ENCODE assay signal across 13 cellular contexts in genomic region chr9:126482361-126483044, GRCh38.
A peak's percentile ranks its signal among the peaks of the same experiment; 100 is the strongest.
DNase-seq lines count a peak whose midpoint lies in the region.
"Had no signal": no experiment of that assay in that cellular context is flagged by ENCODE, and none has a peak within 500 bp of the region (broad histone marks: within the 10 kb centered on the region; RNA-seq: fewer than 3 reads in every experiment).

No MANE protein-coding gene starts in this region.

- H3K27me3 ChIP-seq in ectodermal cell (ENCODE audit: control insufficient read depth, insufficient read depth, low read length, poor library complexity, severe bottlenecking): no peaks in the 10 kb centered on the region

- 50 to 53% methylated on average over 45 of the region's 45 CpGs for WGBS in ectodermal cell, 2 experiments

- H3K4me1 ChIP-seq in ectodermal cell (ENCODE audit: control insufficient read depth, insufficient read depth, low read length): peaks cover 15% of the 10 kb centered on the region

- H3K9me3 ChIP-seq in ectodermal cell (ENCODE audit: control insufficient read depth, low read length): no peaks in the 10 kb centered on the region

- peak overlapping the region; percentile 12 for H3K4me3 ChIP-seq in ectodermal cell (ENCODE audit: insufficient read depth, low read depth, low read length)

- H3K36me3 ChIP-seq in ectodermal cell (ENCODE audit: control insufficient read depth, insufficient read depth, low read length): no peaks in the 10 kb centered on the region

- DNase-seq in M059J (ENCODE audit: low read depth) (peak; percentile 38), left kidney (ENCODE audit: low read depth, low spot score) (peak; percentile 92), substantia nigra (lab: John Stamatoyannopoulos, UW) (peak in 35 of 49 donors; percentile 23 to 84 (median 62)), germinal center (ENCODE audit: low spot score) (no peak), NCI-H146 (lab: John Stamatoyannopoulos, UW) (no peak), NCI-H2081 treated with DMSO at 0.1 percent for 48 hours (lab: John Stamatoyannopoulos, UW) (no peak)
- DNase-seq in activated T-cell treated with anti-CD3 and anti-CD28 coated beads, Interleukin-2, amount 50 U/mL, for 1 hour: no peak
- DNase-seq: activated CD4-positive, alpha-beta T cell treated with anti-CD3 and anti-CD28 coated beads for 48 hours; cortex of kidney; GDM1; MM.1S; stimulated activated CD4-positive, alpha-beta T cell treated with anti-CD3 and anti-CD28 coated beads, Interleukin-4, amount 100 ng/mL, for 4 hours had no signal

- H3K27ac ChIP-seq in ectodermal cell (ENCODE audit: insufficient read depth, low read depth, low read length, poor library complexity, severe bottlenecking) (peak overlapping the region; percentile 40), substantia nigra (ENCODE audit: low read depth, low read length, poor library complexity, severe bottlenecking) (peak overlapping the region; percentile 48)

Comparison
In these comparisons a context has a peak if more than half of its experiments do, and no peak if none do; other contexts are left out.
1. DNase-seq: peak in M059J (single experiment), left kidney (single experiment) and substantia nigra (35 of 49); none in germinal center (single experiment), activated T-cell treated with anti-CD3 and anti-CD28 coated beads, Interleukin-2, amount 50 U/mL, for 1 hour (single experiment), NCI-H146 (single experiment) and NCI-H2081 treated with DMSO at 0.1 percent for 48 hours (single experiment).